Comparison of ENCODE assay signal across 19 cellular contexts in genomic region chr2:226378733-226379132, GRCh38.
DNase-seq lines count a peak whose midpoint lies in the region; ATAC-seq, FAIRE-seq and TF ChIP-seq lines count a peak whose summit lies in the region.
"Had no signal": no experiment of that assay in that cellular context is flagged by ENCODE, and none has a peak within 500 bp of the region (broad histone marks: within the 10 kb centered on the region; RNA-seq: fewer than 3 reads in every experiment).

No MANE protein-coding gene starts in this region.

- peaks cover 0 to 4% of the 10 kb centered on the region in 2 experiments; a peak in 1 of 5 replicates for H3K27me3 ChIP-seq in HepG2 (ENCODE audit: control insufficient read depth in 1 of 2, insufficient read depth in 2 of 2, low read length in 2 of 2)
- no peaks in the 10 kb centered on the region for H3K27me3 ChIP-seq in CD8-positive, alpha-beta memory T cell (ENCODE audit: insufficient read depth, low read length, poor library complexity, severe bottlenecking)
- H3K27me3 ChIP-seq: neural progenitor cell had no signal

- TF ChIP-seq CTCF in epithelial cell of esophagus (IDR thresholded peaks at IDR 0.05; ENCODE audit: insufficient read depth, low read depth, low read length, missing control alignments) (no peak), HepG2 (CRISPR knock-in tag; IDR thresholded peaks at IDR 0.05) (no peak)
- TF ChIP-seq CTCF in activated CD8-positive, alpha-beta T cell treated with anti-CD3 and anti-CD28 coated beads for 36 hours (IDR thresholded peaks at IDR 0.05) = no peak

- H3K9ac ChIP-seq in HepG2 (ENCODE audit: insufficient read depth, low read depth, low read length) = no peak overlapping the region
- H3K9ac ChIP-seq: neural progenitor cell had no signal

- TF ChIP-seq EP300 in HepG2 (IDR thresholded peaks at IDR 0.05; ENCODE audit: low read depth in 2 of 2, low read length in 2 of 2) = peak in 1 of 2 experiments; percentile 39; a peak in 1 of 4 replicates
- no peak for TF ChIP-seq EP300 in HepG2 (CRISPR knock-in tag; IDR thresholded peaks at IDR 0.05; ENCODE audit: borderline replicate concordance)

- H3K9me3 Mint-ChIP-seq in activated CD8-positive, alpha-beta T cell treated with anti-CD3 and anti-CD28 coated beads for 36 hours = no peaks in the 10 kb centered on the region
- H3K9me3 Mint-ChIP-seq in CD8-positive, alpha-beta memory T cell = no peaks in the 10 kb centered on the region
- H3K9me3 Mint-ChIP-seq: activated T-cell treated with anti-CD3 and anti-CD28 coated beads, Interleukin-2, amount 50 U/mL, for 24 hours; type B pancreatic cell had no signal

- H3K27ac ChIP-seq in HepG2 (ENCODE audit: extremely low read length, insufficient read depth, low read length) = no peak overlapping the region
- H3K27ac ChIP-seq in CD8-positive, alpha-beta memory T cell (ENCODE audit: low read depth, low read length) = no peak overlapping the region
- H3K27ac ChIP-seq: neural progenitor cell, spleen had no signal

- FAIRE-seq in HepG2 (lab: Jason Lieb, UNC) = no peak
- FAIRE-seq: endometrium, GM18507 had no signal

- H3K4me3 ChIP-seq in epithelial cell of esophagus (ENCODE audit: low read length) (no peak overlapping the region), HepG2 (replicated peaks in 1 of 3; ENCODE audit: insufficient read depth in 1 of 3, low read depth in 2 of 3, low read length in 3 of 3) (no peak overlapping the region)
- H3K4me3 ChIP-seq in CD8-positive, alpha-beta memory T cell (ENCODE audit: low read length) = no peak overlapping the region
- H3K4me3 ChIP-seq: neural progenitor cell, spleen had no signal

- no peaks in the 10 kb centered on the region for H3K9me3 ChIP-seq in HepG2 (ENCODE audit: low read length)
- no peaks in the 10 kb centered on the region for H3K9me3 ChIP-seq in CD8-positive, alpha-beta memory T cell (ENCODE audit: low read length)
- H3K9me3 ChIP-seq: spleen had no signal

- H2AFZ ChIP-seq in HepG2 (ENCODE audit: low read length) = no peak overlapping the region
- H2AFZ ChIP-seq: neural progenitor cell had no signal

- H3K27me3 Mint-ChIP-seq in activated CD8-positive, alpha-beta T cell treated with anti-CD3 and anti-CD28 coated beads for 36 hours = peaks cover 13% of the 10 kb centered on the region
- H3K27me3 Mint-ChIP-seq in CD8-positive, alpha-beta memory T cell = peaks cover 4 to 10% of the 10 kb centered on the region in 2 donors
- H3K27me3 Mint-ChIP-seq: type B pancreatic cell had no signal

- intact Hi-C loops in HepG2 (cut with micrococcal nuclease; ENCODE audit: unreplicated experiment) = no loop called here
- intact Hi-C loops in activated CD8-positive, alpha-beta T cell treated with anti-CD3 and anti-CD28 coated beads for 36 hours (cut with micrococcal nuclease) = no loop called here

- in situ Hi-C loops in HepG2 (cut with HindIII; ENCODE audit: extremely low pct_ligation_motif_present, low pct_unique_long_range_greater_than_20kb) = no loop called here

- no peak overlapping the region for H3K27ac Mint-ChIP-seq in activated CD8-positive, alpha-beta T cell treated with anti-CD3 and anti-CD28 coated beads for 36 hours
- no peak overlapping the region for H3K27ac Mint-ChIP-seq in CD8-positive, alpha-beta memory T cell
- H3K27ac Mint-ChIP-seq: activated T-cell treated with anti-CD3 and anti-CD28 coated beads, Interleukin-2, amount 50 U/mL, for 24 hours; progenitor cell of endocrine pancreas; type B pancreatic cell had no signal

- no peaks in the 10 kb centered on the region for H3K36me3 ChIP-seq in HepG2 (replicated peaks in 1 of 2; ENCODE audit: control insufficient read depth in 1 of 2, insufficient read depth in 2 of 2, low read length in 2 of 2)
- H3K36me3 ChIP-seq in CD8-positive, alpha-beta memory T cell (ENCODE audit: insufficient read depth, low read length) = no peaks in the 10 kb centered on the region
- H3K36me3 ChIP-seq: neural progenitor cell, spleen had no signal

- no peak for TF ChIP-seq POLR2A in HepG2 (IDR thresholded peaks at IDR 0.05; ENCODE audit: insufficient read depth in 1 of 2, low read depth in 2 of 2, low read length in 2 of 2)

- H3K4me2 ChIP-seq in HepG2 (ENCODE audit: low read depth, low read length) = no peak overlapping the region
- H3K4me2 ChIP-seq: neural progenitor cell had no signal

- no peaks in the 10 kb centered on the region for H3K4me1 ChIP-seq in HepG2 (ENCODE audit: insufficient read depth, low read length)
- no peaks in the 10 kb centered on the region for H3K4me1 ChIP-seq in CD8-positive, alpha-beta memory T cell (ENCODE audit: insufficient read depth, low read length)
- H3K4me1 ChIP-seq: neural progenitor cell, spleen had no signal

- H3K36me3 Mint-ChIP-seq in activated CD8-positive, alpha-beta T cell treated with anti-CD3 and anti-CD28 coated beads for 36 hours (ENCODE audit: low read depth) = no peaks in the 10 kb centered on the region
- H3K36me3 Mint-ChIP-seq in CD8-positive, alpha-beta memory T cell = no peaks in the 10 kb centered on the region
- H3K36me3 Mint-ChIP-seq: neural progenitor cell, type B pancreatic cell had no signal

- no peaks in the 10 kb centered on the region for H3K4me1 Mint-ChIP-seq in activated CD8-positive, alpha-beta T cell treated with anti-CD3 and anti-CD28 coated beads for 36 hours (ENCODE audit: low read depth)
- H3K4me1 Mint-ChIP-seq in CD8-positive, alpha-beta memory T cell = no peaks in the 10 kb centered on the region
- H3K4me1 Mint-ChIP-seq: neural progenitor cell had no signal

- no peak for TF ChIP-seq RAD21 in HepG2 (CRISPR knock-in tag; IDR thresholded peaks at IDR 0.05)

- CTCF ChIA-PET in HepG2 (lab: Yijun Ruan, JAX; ENCODE audit: low intra/inter-chr PET ratio, low total read pairs) = no interaction called here
- CTCF ChIA-PET in activated CD8-positive, alpha-beta T cell treated with anti-CD3 and anti-CD28 coated beads for 36 hours (lab: Charles Lee) = interaction anchor here (1.8 kb wide), 1 partner anchor 10 kb away, joined by 6 read pairs; no protein-coding TSS in a partner anchor
- CTCF ChIA-PET in CD8-positive, alpha-beta memory T cell (lab: Charles Lee) = no interaction called here

- ATAC-seq in HepG2 = no peak
- ATAC-seq in activated CD8-positive, alpha-beta T cell treated with anti-CD3 and anti-CD28 coated beads for 36 hours = no peak
- ATAC-seq: Right ventricle myocardium inferior had no signal

- POLR2A ChIA-PET in HepG2 (lab: Yijun Ruan, JAX) = interaction anchor here (0.8 kb wide), 1 partner anchor 422 kb away, joined by 3 read pairs; the partner anchor contains the start of gene IRS1
- POLR2A ChIA-PET in activated CD8-positive, alpha-beta T cell treated with anti-CD3 and anti-CD28 coated beads for 36 hours (lab: Charles Lee) = no interaction called here
- POLR2A ChIA-PET in CD8-positive, alpha-beta memory T cell (lab: Charles Lee) = no interaction called here

- H3K4me3 Mint-ChIP-seq in activated CD8-positive, alpha-beta T cell treated with anti-CD3 and anti-CD28 coated beads for 36 hours = no peak overlapping the region
- H3K4me3 Mint-ChIP-seq in CD8-positive, alpha-beta memory T cell = no peak overlapping the region
- H3K4me3 Mint-ChIP-seq: activated T-cell treated with anti-CD3 and anti-CD28 coated beads, Interleukin-2, amount 50 U/mL, for 24 hours; neural progenitor cell; type B pancreatic cell had no signal

- BruUV-seq in HepG2 (replicated peaks; lab: Mats Ljungman, UMichigan) = no TSS peak

- H4K20me1 ChIP-seq in HepG2 (ENCODE audit: insufficient read depth, low read length) = no peaks in the 10 kb centered on the region

- peak; percentile 41 for DNase-seq in M059J (ENCODE audit: low read depth)
- peak; percentile 18 for DNase-seq in epithelial cell of esophagus (ENCODE audit: low read depth)
- no peak for DNase-seq in HepG2 (ENCODE audit: low spot score)
- DNase-seq in central memory CD4-positive, alpha-beta T cell = no peak
- no peak for DNase-seq in NOMO-1 (lab: John Stamatoyannopoulos, UW; ENCODE audit: unreplicated experiment in 2 of 2)
- DNase-seq in activated CD8-positive, alpha-beta T cell treated with anti-CD3 and anti-CD28 coated beads for 36 hours = no peak
- DNase-seq in CD8-positive, alpha-beta memory T cell = no peak
- DNase-seq: activated naive CD4-positive, alpha-beta T cell; activated T-cell treated with anti-CD3 and anti-CD28 coated beads, Interleukin-2, amount 50 U/mL, for 24 hours; aorta; NCI-H1694; spleen; stimulated activated CD4-positive, alpha-beta T cell treated with anti-CD3 and anti-CD28 coated beads, Interleukin-4, amount 100 ng/mL, for 4 hours had no signal

- H3K79me2 ChIP-seq in HepG2 (ENCODE audit: insufficient read depth, low read length) = no peaks in the 10 kb centered on the region

TF ChIP-seq in HepG2, 621 proteins besides CTCF, POLR2A, EP300 and RAD21 (continues in another document):
- no peak for TF ChIP-seq FOXA1 (IDR thresholded peaks at IDR 0.05)
- TF ChIP-seq FOXA1 (CRISPR knock-in tag; IDR thresholded peaks at IDR 0.05) = 0 out of 2 replicates have a peak, but pooled peaks have one; percentile 27
- peak; percentile 75 for TF ChIP-seq FOSL2 (CRISPR knock-in tag; IDR thresholded peaks at IDR 0.05)
- TF ChIP-seq SATB2 (CRISPR knock-in tag; IDR thresholded peaks at IDR 0.05) = no peak
- no peak for TF ChIP-seq ZNF615 (CRISPR knock-in tag; IDR thresholded peaks at IDR 0.05; ENCODE audit: borderline replicate concordance)
- TF ChIP-seq, protein P1, sequence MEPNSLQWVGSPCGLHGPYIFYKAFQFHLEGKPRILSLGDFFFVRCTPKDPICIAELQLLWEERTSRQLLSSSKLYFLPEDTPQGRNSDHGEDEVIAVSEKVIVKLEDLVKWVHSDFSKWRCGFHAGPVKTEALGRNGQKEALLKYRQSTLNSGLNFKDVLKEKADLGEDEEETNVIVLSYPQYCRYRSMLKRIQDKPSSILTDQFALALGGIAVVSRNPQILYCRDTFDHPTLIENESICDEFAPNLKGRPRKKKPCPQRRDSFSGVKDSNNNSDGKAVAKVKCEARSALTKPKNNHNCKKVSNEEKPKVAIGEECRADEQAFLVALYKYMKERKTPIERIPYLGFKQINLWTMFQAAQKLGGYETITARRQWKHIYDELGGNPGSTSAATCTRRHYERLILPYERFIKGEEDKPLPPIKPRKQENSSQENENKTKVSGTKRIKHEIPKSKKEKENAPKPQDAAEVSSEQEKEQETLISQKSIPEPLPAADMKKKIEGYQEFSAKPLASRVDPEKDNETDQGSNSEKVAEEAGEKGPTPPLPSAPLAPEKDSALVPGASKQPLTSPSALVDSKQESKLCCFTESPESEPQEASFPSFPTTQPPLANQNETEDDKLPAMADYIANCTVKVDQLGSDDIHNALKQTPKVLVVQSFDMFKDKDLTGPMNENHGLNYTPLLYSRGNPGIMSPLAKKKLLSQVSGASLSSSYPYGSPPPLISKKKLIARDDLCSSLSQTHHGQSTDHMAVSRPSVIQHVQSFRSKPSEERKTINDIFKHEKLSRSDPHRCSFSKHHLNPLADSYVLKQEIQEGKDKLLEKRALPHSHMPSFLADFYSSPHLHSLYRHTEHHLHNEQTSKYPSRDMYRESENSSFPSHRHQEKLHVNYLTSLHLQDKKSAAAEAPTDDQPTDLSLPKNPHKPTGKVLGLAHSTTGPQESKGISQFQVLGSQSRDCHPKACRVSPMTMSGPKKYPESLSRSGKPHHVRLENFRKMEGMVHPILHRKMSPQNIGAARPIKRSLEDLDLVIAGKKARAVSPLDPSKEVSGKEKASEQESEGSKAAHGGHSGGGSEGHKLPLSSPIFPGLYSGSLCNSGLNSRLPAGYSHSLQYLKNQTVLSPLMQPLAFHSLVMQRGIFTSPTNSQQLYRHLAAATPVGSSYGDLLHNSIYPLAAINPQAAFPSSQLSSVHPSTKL (CRISPR knock-in tag; IDR thresholded peaks at IDR 0.05) = 0 out of 2 replicates have a peak, but pooled peaks have one; percentile 16

Comparison
In these comparisons a context has a peak if more than half of its experiments do, and no peak if none do; other contexts are left out.
1. DNase-seq: peak in M059J (single experiment) and epithelial cell of esophagus (single experiment); none in HepG2 (single experiment), central memory CD4-positive, alpha-beta T cell (single experiment), NOMO-1 (0 of 2), activated CD8-positive, alpha-beta T cell treated with anti-CD3 and anti-CD28 coated beads for 36 hours (single experiment) and CD8-positive, alpha-beta memory T cell (0 of 5).